ENCODE assay signal across 11 cellular contexts in the genomic region with DNA sequence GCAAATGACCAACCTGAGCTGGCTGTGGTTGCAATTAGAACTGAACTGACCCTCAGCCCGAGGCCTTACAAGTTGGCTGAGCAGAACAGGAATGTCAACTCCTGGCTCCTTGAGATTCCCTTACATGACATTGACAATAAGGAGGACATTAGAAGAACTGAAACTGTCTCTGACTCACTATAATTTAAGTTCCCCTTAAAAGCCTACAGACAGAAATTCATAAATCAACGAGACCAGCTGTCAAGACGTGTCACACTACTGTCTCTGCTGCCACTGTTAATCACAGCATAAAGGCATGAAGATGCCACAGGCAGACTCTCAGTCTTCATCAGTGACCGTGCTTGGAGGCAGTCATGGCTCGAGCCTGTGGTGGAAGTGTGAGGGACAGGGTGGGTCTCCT.
DNase-seq lines count a peak whose midpoint lies in the region; ATAC-seq and TF ChIP-seq lines count a peak whose summit lies in the region.
"Had no signal": no experiment of that assay in that cellular context is flagged by ENCODE, and none has a peak within 500 bp of the region (broad histone marks: within the 10 kb centered on the region; RNA-seq: fewer than 3 reads in every experiment).

No MANE protein-coding gene starts in this region.

- H3K27ac ChIP-seq in SU-DHL-6 (ENCODE audit: low read depth, low read length), result peak overlapping the region; percentile 64
- H3K27ac ChIP-seq: prostate gland had no signal

- no peak for TF ChIP-seq CTCF in SU-DHL-6 (IDR thresholded peaks at IDR 0.05; ENCODE audit: insufficient read depth, low read length, poor library complexity, severe bottlenecking)

- H3K4me2 ChIP-seq in SU-DHL-6 (ENCODE audit: low read depth, low read length, poor library complexity, severe bottlenecking), result peak overlapping the region; percentile 59
- H3K4me2 ChIP-seq: GM23338 had no signal

- ATAC-seq in GM19372 (IDR thresholded peaks at IDR 0.05; ENCODE audit: low read depth, unreplicated experiment) (peak; percentile 66), HG03196 (IDR thresholded peaks at IDR 0.05; ENCODE audit: unreplicated experiment) (peak; percentile 63), sciatic nerve (peak; percentile 17)
- ATAC-seq: GM23338 had no signal

- peak overlapping the region; percentile 54 for H2AFZ ChIP-seq in SU-DHL-6 (ENCODE audit: low read depth, low read length, severe bottlenecking)
- H2AFZ ChIP-seq: GM23338 had no signal

- intact Hi-C loops in sciatic nerve (cut with DNase I), result no loop called here

- H3K27me3 ChIP-seq in SU-DHL-6 (ENCODE audit: low read length), result no peaks in the 10 kb centered on the region

- H3K9me3 ChIP-seq in SU-DHL-6 (ENCODE audit: insufficient read depth, low read length), result no peaks in the 10 kb centered on the region
- H3K9me3 ChIP-seq: prostate gland had no signal

- H4K20me1 ChIP-seq in SU-DHL-6 (ENCODE audit: low read depth, low read length), result no peaks in the 10 kb centered on the region

- no peak for DNase-seq in sciatic nerve (ENCODE audit: low spot score)
- DNase-seq in HuH-7.5 (ENCODE audit: low spot score), result no peak
- no peak for DNase-seq in NCI-H526 (lab: John Stamatoyannopoulos, UW)
- DNase-seq in dedifferentiated amniotic fluid mesenchymal stem cell (ENCODE audit: extremely low spot score), result no peak
- no peak for DNase-seq in HuH-7 (ENCODE audit: low spot score)
- DNase-seq: activated naive CD4-positive, alpha-beta T cell treated with Interleukin-2 at 50 U/mL for 16 hours had no signal

- peak overlapping the region; percentile 25; the same call in 1 of the 2 replicates for H3K9ac ChIP-seq in SU-DHL-6 (ENCODE audit: low read length)

- H3F3A ChIP-seq in SU-DHL-6 (ENCODE audit: insufficient read depth), result no peaks in the 10 kb centered on the region

- no peak overlapping the region for H3K4me3 ChIP-seq in SU-DHL-6 (ENCODE audit: insufficient read depth, low read length, poor library complexity, severe bottlenecking)
- H3K4me3 ChIP-seq: GM23338, prostate gland had no signal

- H3K9me2 ChIP-seq in SU-DHL-6 (replicated peaks; ENCODE audit: insufficient read depth, low read length), result no peaks in the 10 kb centered on the region

- no peaks in the 10 kb centered on the region for H3K79me2 ChIP-seq in SU-DHL-6 (ENCODE audit: insufficient read depth, low read length)

- H3K36me3 ChIP-seq in SU-DHL-6 (ENCODE audit: low read length), result no peaks in the 10 kb centered on the region
- H3K36me3 ChIP-seq: prostate gland had no signal
